Comparison of ENCODE assay signal across 11 cellular contexts in the genomic region with DNA sequence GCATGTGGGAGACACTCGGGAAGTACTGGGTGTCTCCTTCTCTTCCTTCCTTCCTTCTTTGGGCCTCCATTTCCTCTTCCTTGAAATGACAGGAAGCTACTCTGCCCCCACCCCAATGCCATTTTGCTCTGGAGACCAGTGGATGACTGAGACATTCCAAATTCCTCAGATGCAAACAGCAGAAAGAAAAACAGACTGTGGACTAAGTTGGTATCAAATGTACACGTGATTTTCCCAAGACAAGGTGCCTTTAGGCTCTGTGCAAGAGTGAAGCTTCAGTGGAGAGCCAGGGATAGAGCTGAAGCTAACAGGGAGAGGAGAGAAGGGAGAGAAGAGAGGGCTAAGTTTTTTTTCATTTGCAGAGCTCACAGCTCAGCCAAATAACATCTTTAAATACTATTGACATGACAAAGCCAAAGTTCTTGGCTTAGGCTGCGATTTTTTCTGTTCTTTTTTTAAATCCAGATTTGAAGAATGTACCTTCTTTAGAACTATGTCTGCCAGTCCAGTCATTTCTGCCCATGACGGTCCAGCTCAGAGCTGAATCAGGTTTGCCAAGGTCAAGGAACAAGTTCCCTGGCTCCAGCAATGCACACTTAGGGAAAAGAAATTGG.
DNase-seq lines count a peak whose midpoint lies in the region; ATAC-seq and TF ChIP-seq lines count a peak whose summit lies in the region.
"Had no signal": no experiment of that assay in that cellular context is flagged by ENCODE, and none has a peak within 500 bp of the region (broad histone marks: within the 10 kb centered on the region; RNA-seq: fewer than 3 reads in every experiment).

No MANE protein-coding gene starts in this region.

- intact Hi-C loops in activated CD8-positive, alpha-beta T cell treated with anti-CD3 and anti-CD28 coated beads for 36 hours (cut with micrococcal nuclease): no loop called here

- peaks cover 11% of the 10 kb centered on the region for H3K4me1 ChIP-seq in thymus (ENCODE audit: control insufficient read depth, insufficient read depth, low read length)

- H3K27ac Mint-ChIP-seq in activated T-cell treated with anti-CD3 and anti-CD28 coated beads, Interleukin-2, amount 50 U/mL, for 24 hours: peak overlapping the region; percentile 45
- peak overlapping the region; percentile 6 for H3K27ac Mint-ChIP-seq in activated CD8-positive, alpha-beta T cell treated with anti-CD3 and anti-CD28 coated beads for 36 hours

- CTCF ChIA-PET in activated CD8-positive, alpha-beta T cell treated with anti-CD3 and anti-CD28 coated beads for 36 hours (lab: Charles Lee): interaction anchor here (0.9 to 2.1 kb wide), 7 partner anchors 13 to 198 kb away, joined by 3 to 8 read pairs (median 4); no protein-coding TSS in a partner anchor

- no peaks in the 10 kb centered on the region for H3K36me3 Mint-ChIP-seq in activated T-cell treated with anti-CD3 and anti-CD28 coated beads, Interleukin-2, amount 50 U/mL, for 24 hours (ENCODE audit: low read depth)
- H3K36me3 Mint-ChIP-seq in activated T-cell treated with anti-CD3 and anti-CD28 coated beads, Interleukin-2, amount 50 U/mL, for 4 hours (ENCODE audit: insufficient read depth): no peaks in the 10 kb centered on the region
- no peaks in the 10 kb centered on the region for H3K36me3 Mint-ChIP-seq in activated CD8-positive, alpha-beta T cell treated with anti-CD3 and anti-CD28 coated beads for 36 hours (ENCODE audit: low read depth)

- H3K4me3 ChIP-seq in thymus (ENCODE audit: low read length): no peak overlapping the region
- H3K4me3 ChIP-seq: body of pancreas, stomach had no signal

- WGBS in thymus: 84% methylated on average over 4 of the region's 4 CpGs

- H3K9me3 Mint-ChIP-seq in activated T-cell treated with anti-CD3 and anti-CD28 coated beads, Interleukin-2, amount 50 U/mL, for 24 hours: no peaks in the 10 kb centered on the region
- H3K9me3 Mint-ChIP-seq in activated T-cell treated with anti-CD3 and anti-CD28 coated beads, Interleukin-2, amount 50 U/mL, for 4 hours: no peaks in the 10 kb centered on the region
- H3K9me3 Mint-ChIP-seq in activated CD8-positive, alpha-beta T cell treated with anti-CD3 and anti-CD28 coated beads for 36 hours: no peaks in the 10 kb centered on the region

- H3K27me3 ChIP-seq in thymus (ENCODE audit: control insufficient read depth, insufficient read depth): no peaks in the 10 kb centered on the region
- H3K27me3 ChIP-seq: body of pancreas, stomach had no signal

- H3K36me3 ChIP-seq in thymus (ENCODE audit: control insufficient read depth, insufficient read depth): no peaks in the 10 kb centered on the region
- H3K36me3 ChIP-seq: stomach had no signal

- no peak for DNase-seq in activated T-cell treated with anti-CD3 and anti-CD28 coated beads, Interleukin-2, amount 50 U/mL, for 24 hours
- DNase-seq in activated T-cell treated with anti-CD3 and anti-CD28 coated beads, Interleukin-2, amount 50 U/mL, for 4 hours: no peak
- DNase-seq in activated CD8-positive, alpha-beta T cell treated with anti-CD3 and anti-CD28 coated beads for 36 hours: no peak
- peak; percentile 22 for DNase-seq in iris pigment epithelial cell (ENCODE audit: low read depth)
- DNase-seq in caudate nucleus (lab: John Stamatoyannopoulos, UW): no peak
- no peak for DNase-seq in T1000 (lab: John Stamatoyannopoulos, UW)
- DNase-seq: AML-193, body of pancreas, stomach had no signal

- H3K4me3 Mint-ChIP-seq in activated T-cell treated with anti-CD3 and anti-CD28 coated beads, Interleukin-2, amount 50 U/mL, for 24 hours: no peak overlapping the region
- no peak overlapping the region for H3K4me3 Mint-ChIP-seq in activated T-cell treated with anti-CD3 and anti-CD28 coated beads, Interleukin-2, amount 50 U/mL, for 4 hours
- H3K4me3 Mint-ChIP-seq in activated CD8-positive, alpha-beta T cell treated with anti-CD3 and anti-CD28 coated beads for 36 hours: no peak overlapping the region

- H3K4me1 Mint-ChIP-seq in activated T-cell treated with anti-CD3 and anti-CD28 coated beads, Interleukin-2, amount 50 U/mL, for 24 hours (ENCODE audit: low read depth): peaks cover 64% of the 10 kb centered on the region
- H3K4me1 Mint-ChIP-seq in activated T-cell treated with anti-CD3 and anti-CD28 coated beads, Interleukin-2, amount 50 U/mL, for 4 hours (ENCODE audit: low read depth): peaks cover 50% of the 10 kb centered on the region
- peaks cover 52% of the 10 kb centered on the region for H3K4me1 Mint-ChIP-seq in activated CD8-positive, alpha-beta T cell treated with anti-CD3 and anti-CD28 coated beads for 36 hours (ENCODE audit: low read depth)

- H3K27ac ChIP-seq in thymus (ENCODE audit: low read depth): peak overlapping the region; percentile 55
- H3K27ac ChIP-seq in caudate nucleus (ENCODE audit: low read depth, low read length): no peak overlapping the region
- H3K27ac ChIP-seq: body of pancreas had no signal

- POLR2A ChIA-PET in activated CD8-positive, alpha-beta T cell treated with anti-CD3 and anti-CD28 coated beads for 36 hours (lab: Charles Lee): interaction anchor here (0.6 to 1.8 kb wide), 6 partner anchors 17 to 130 kb away, joined by 3 to 5 read pairs (median 3); no protein-coding TSS in a partner anchor

- no peak for ATAC-seq in activated T-cell treated with anti-CD3 and anti-CD28 coated beads, Interleukin-2, amount 50 U/mL, for 4 hours
- no peak for ATAC-seq in activated CD8-positive, alpha-beta T cell treated with anti-CD3 and anti-CD28 coated beads for 36 hours
- ATAC-seq in HG02885 (IDR thresholded peaks at IDR 0.05; ENCODE audit: poor library complexity, unreplicated experiment): no peak
- ATAC-seq: body of pancreas had no signal

- H3K27me3 Mint-ChIP-seq in activated T-cell treated with anti-CD3 and anti-CD28 coated beads, Interleukin-2, amount 50 U/mL, for 24 hours: no peaks in the 10 kb centered on the region
- H3K27me3 Mint-ChIP-seq in activated T-cell treated with anti-CD3 and anti-CD28 coated beads, Interleukin-2, amount 50 U/mL, for 4 hours (ENCODE audit: low read depth): no peaks in the 10 kb centered on the region
- H3K27me3 Mint-ChIP-seq in activated CD8-positive, alpha-beta T cell treated with anti-CD3 and anti-CD28 coated beads for 36 hours: no peaks in the 10 kb centered on the region

- TF ChIP-seq CTCF in activated CD8-positive, alpha-beta T cell treated with anti-CD3 and anti-CD28 coated beads for 36 hours (IDR thresholded peaks at IDR 0.05): no peak

- H3K9me3 ChIP-seq in thymus (ENCODE audit: control insufficient read depth): no peaks in the 10 kb centered on the region
- H3K9me3 ChIP-seq: body of pancreas, stomach had no signal
